14 cellular contexts compared by ENCODE assay signal in the genomic region with DNA sequence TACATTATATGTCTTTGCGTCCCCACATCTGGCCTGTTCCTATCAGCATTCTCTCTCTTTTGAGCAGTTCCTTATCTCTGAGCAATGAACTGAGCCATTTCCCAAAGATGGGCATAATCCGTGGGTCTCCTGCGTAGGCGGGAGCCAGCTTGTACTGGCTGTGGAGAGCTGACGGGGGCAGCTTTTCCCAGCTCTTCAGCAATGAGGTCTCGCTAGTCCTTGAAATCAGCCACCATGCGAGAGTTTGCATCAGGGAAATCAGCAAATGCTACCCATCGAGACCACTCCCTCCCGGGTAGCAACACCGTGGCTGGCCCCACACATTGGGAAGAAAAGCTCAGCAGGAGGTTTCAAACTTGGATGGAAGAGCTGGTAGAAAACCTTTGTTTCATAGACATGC. TPM values are rescaled to one million over a fixed set of nuclear protein-coding genes. Genes with fewer than 3 reads are reported as not detected.
DNase-seq lines count a peak whose midpoint lies in the region; ATAC-seq, FAIRE-seq and TF ChIP-seq lines count a peak whose summit lies in the region.
"Had no signal": no experiment of that assay in that cellular context is flagged by ENCODE, and none has a peak within 500 bp of the region (broad histone marks: within the 10 kb centered on the region; RNA-seq: fewer than 3 reads in every experiment).

No MANE protein-coding gene starts in this region.

- ATAC-seq in GM23338 (peak; percentile 80), HG02981 (IDR thresholded peaks at IDR 0.05; ENCODE audit: unreplicated experiment) (no peak)

- intact Hi-C loops in endothelial cell of umbilical vein (cut with micrococcal nuclease) = loop anchor here (2.0 to 5.0 kb wide), 4 partner anchors 180 to 1792 kb away; no protein-coding TSS in a partner anchor

- no peaks in the 10 kb centered on the region for H3K36me3 ChIP-seq in GM23338 (ENCODE audit: insufficient read depth)
- no peaks in the 10 kb centered on the region for H3K36me3 ChIP-seq in KMS-11 (ENCODE audit: insufficient read depth)
- H3K36me3 ChIP-seq in endothelial cell of umbilical vein (ENCODE audit: control insufficient read depth in 2 of 2, extremely low read depth in 1 of 2, insufficient read depth in 2 of 2, low read length in 2 of 2) = no peaks in the 10 kb centered on the region
- no peaks in the 10 kb centered on the region for H3K36me3 ChIP-seq in neural progenitor cell
- H3K36me3 ChIP-seq: lower lobe of right lung, upper lobe of left lung had no signal

- CTCF ChIA-PET in endothelial cell of umbilical vein (lab: Charles Lee) = interaction anchor here (1.2 to 7.1 kb wide), 3 partner anchors 26 to 315 kb away, joined by 3 to 53 read pairs (median 3); no protein-coding TSS in a partner anchor

- TF ChIP-seq CTCF in GM23338 (conservative IDR thresholded peaks at IDR 0.05; ENCODE audit: low read depth in 2 of 2) (peak in 1 of 2 experiments; percentile 16; a peak in 1 of 4 replicates), KMS-11 (conservative IDR thresholded peaks at IDR 0.05; ENCODE audit: low read depth, low read length) (no peak), endothelial cell of umbilical vein (IDR thresholded peaks at IDR 0.05; ENCODE audit: extremely low read depth in 1 of 2, insufficient read depth in 1 of 2, low read depth in 1 of 2, low read length in 2 of 2) (no peak), neural progenitor cell (IDR thresholded peaks at IDR 0.05) (no peak)

- H3K9me3 Mint-ChIP-seq in GM23338 (no peaks in the 10 kb centered on the region), neural progenitor cell (no peaks in the 10 kb centered on the region)
- H3K9me3 Mint-ChIP-seq: CD4-positive, CD25-positive, alpha-beta regulatory T cell had no signal

- no peaks in the 10 kb centered on the region for H3K27me3 ChIP-seq in GM23338 (ENCODE audit: insufficient read depth)
- H3K27me3 ChIP-seq in KMS-11 (ENCODE audit: insufficient read depth, low read depth) = no peaks in the 10 kb centered on the region
- peaks cover 0 to 3% of the 10 kb centered on the region in 2 experiments for H3K27me3 ChIP-seq in endothelial cell of umbilical vein (ENCODE audit: control insufficient read depth in 2 of 2, insufficient read depth in 2 of 2, low read length in 2 of 2)
- no peaks in the 10 kb centered on the region for H3K27me3 ChIP-seq in neural progenitor cell
- H3K27me3 ChIP-seq: upper lobe of left lung had no signal

- H3K4me3 ChIP-seq in GM23338 = peak overlapping the region; percentile 21; the same call in 1 of the 2 replicates
- H3K4me3 ChIP-seq in KMS-11 (IDR thresholded peaks at IDR 0.05; ENCODE audit: insufficient read depth, low read depth, low read length) = no peak overlapping the region
- no peak overlapping the region for H3K4me3 ChIP-seq in endothelial cell of umbilical vein (replicated peaks in 1 of 3; ENCODE audit: insufficient read depth in 1 of 3, low read depth in 1 of 3, low read length in 3 of 3)
- no peak overlapping the region for H3K4me3 ChIP-seq in neural progenitor cell
- H3K4me3 ChIP-seq: lower lobe of right lung, upper lobe of left lung had no signal

- H4K20me1 ChIP-seq in GM23338 (replicated peaks; ENCODE audit: insufficient read depth) = no peaks in the 10 kb centered on the region
- H4K20me1 ChIP-seq in KMS-11 (ENCODE audit: insufficient read depth) = no peaks in the 10 kb centered on the region
- no peaks in the 10 kb centered on the region for H4K20me1 ChIP-seq in endothelial cell of umbilical vein (replicated peaks; ENCODE audit: control insufficient read depth, extremely low read depth, insufficient read depth, low read length)
- no peaks in the 10 kb centered on the region for H4K20me1 ChIP-seq in neural progenitor cell (ENCODE audit: low read depth)

- peak; percentile 56 for DNase-seq in GM23338 (ENCODE audit: low spot score)
- DNase-seq in endothelial cell of umbilical vein (ENCODE audit: low read depth, low spot score) = no peak
- DNase-seq in neural progenitor cell (ENCODE audit: low spot score) = peak; percentile 20
- no peak for DNase-seq in NCI-H2171 (lab: John Stamatoyannopoulos, UW)
- DNase-seq in NAMALWA (ENCODE audit: low spot score) = no peak
- DNase-seq in CD1c-positive myeloid dendritic cell (ENCODE audit: extremely low spot score) = no peak
- DNase-seq: activated CD8-positive, alpha-beta memory T cell treated with anti-CD3 and anti-CD28 coated beads, Interleukin-2, amount 50 U/mL, for 48 hours; lower lobe of right lung; upper lobe of left lung had no signal

- H3K9me3 ChIP-seq in endothelial cell of umbilical vein (replicated peaks; ENCODE audit: control insufficient read depth, insufficient read depth, low read length) (no peaks in the 10 kb centered on the region), neural progenitor cell (ENCODE audit: low read depth) (no peaks in the 10 kb centered on the region)
- H3K9me3 ChIP-seq: lower lobe of right lung, upper lobe of left lung had no signal

- POLR2A ChIA-PET in endothelial cell of umbilical vein (lab: Charles Lee) = no interaction called here

- H3K9ac ChIP-seq in KMS-11 = no peak overlapping the region
- no peak overlapping the region for H3K9ac ChIP-seq in endothelial cell of umbilical vein (replicated peaks; ENCODE audit: extremely low read depth, insufficient read depth, low read length)
- no peak overlapping the region for H3K9ac ChIP-seq in neural progenitor cell

- H3K27ac Mint-ChIP-seq in GM23338 (peak overlapping the region; percentile 65; the same call in 1 of the 2 replicates), neural progenitor cell (peak overlapping the region; percentile 23)
- H3K27ac Mint-ChIP-seq: activated naive CD8-positive, alpha-beta T cell; CD4-positive, CD25-positive, alpha-beta regulatory T cell had no signal

- H3K9me2 ChIP-seq in GM23338 (ENCODE audit: insufficient read depth) = peaks cover 3% of the 10 kb centered on the region; the same call in 1 of the 2 replicates

- H2AFZ ChIP-seq in GM23338 (peak overlapping the region; percentile 79), KMS-11 (ENCODE audit: low read depth) (peak overlapping the region; percentile 64), endothelial cell of umbilical vein (ENCODE audit: low read depth, low read length) (peak overlapping the region; percentile 72), neural progenitor cell (replicated peaks) (peak overlapping the region; percentile 83)

- no peaks in the 10 kb centered on the region for H3K36me3 Mint-ChIP-seq in GM23338 (ENCODE audit: low read depth)
- H3K36me3 Mint-ChIP-seq in neural progenitor cell = no peaks in the 10 kb centered on the region
- H3K36me3 Mint-ChIP-seq: activated naive CD8-positive, alpha-beta T cell; CD4-positive, CD25-positive, alpha-beta regulatory T cell had no signal

- BruUV-seq in endothelial cell of umbilical vein (replicated peaks; lab: Mats Ljungman, UMichigan) = no TSS peak

- no peaks in the 10 kb centered on the region for H3K4me1 ChIP-seq in GM23338 (ENCODE audit: insufficient read depth)
- H3K4me1 ChIP-seq in KMS-11 (ENCODE audit: low read depth, poor library complexity, severe bottlenecking) = peaks cover 7% of the 10 kb centered on the region
- H3K4me1 ChIP-seq in endothelial cell of umbilical vein (ENCODE audit: control insufficient read depth, extremely low read depth, insufficient read depth, low read length) = no peaks in the 10 kb centered on the region
- H3K4me1 ChIP-seq in neural progenitor cell = peaks cover 5% of the 10 kb centered on the region

- no peaks in the 10 kb centered on the region for H3K79me2 ChIP-seq in GM23338 (replicated peaks; ENCODE audit: insufficient read depth)
- H3K79me2 ChIP-seq in KMS-11 (ENCODE audit: insufficient read depth, low read depth) = no peaks in the 10 kb centered on the region
- no peaks in the 10 kb centered on the region for H3K79me2 ChIP-seq in endothelial cell of umbilical vein (ENCODE audit: control insufficient read depth, insufficient read depth, low read length)
- H3K79me2 ChIP-seq in neural progenitor cell (ENCODE audit: low read depth) = no peaks in the 10 kb centered on the region

- H3K27ac ChIP-seq in GM23338 (ENCODE audit: low read depth) (no peak overlapping the region), KMS-11 (no peak overlapping the region), endothelial cell of umbilical vein (ENCODE audit: insufficient read depth, low read depth, low read length) (no peak overlapping the region), neural progenitor cell (no peak overlapping the region)
- H3K27ac ChIP-seq: lower lobe of right lung, upper lobe of left lung had no signal

- H3K4me2 ChIP-seq in GM23338 = peak overlapping the region; percentile 61
- H3K4me2 ChIP-seq in KMS-11 = peak overlapping the region; percentile 33
- H3K4me2 ChIP-seq in endothelial cell of umbilical vein (ENCODE audit: insufficient read depth, low read length) = no peak overlapping the region
- peak overlapping the region; percentile 23 for H3K4me2 ChIP-seq in neural progenitor cell

- H3K27me3 Mint-ChIP-seq in GM23338 (ENCODE audit: insufficient read depth, low read depth, poor library complexity) (no peaks in the 10 kb centered on the region), neural progenitor cell (ENCODE audit: insufficient read depth, low read depth) (peaks cover 6% of the 10 kb centered on the region)

- H3K4me3 Mint-ChIP-seq in GM23338 = 0 out of 3 replicates have a peak overlapping the region, but pooled peaks have one; percentile 27
- no peak overlapping the region for H3K4me3 Mint-ChIP-seq in neural progenitor cell
- H3K4me3 Mint-ChIP-seq: activated naive CD8-positive, alpha-beta T cell; CD4-positive, CD25-positive, alpha-beta regulatory T cell had no signal

- H3K4me1 Mint-ChIP-seq in GM23338 = peaks cover 7% of the 10 kb centered on the region; the same call in 2 of the 3 replicates
- peaks cover 20% of the 10 kb centered on the region for H3K4me1 Mint-ChIP-seq in neural progenitor cell

- H3K9me1 ChIP-seq in endothelial cell of umbilical vein (replicated peaks; ENCODE audit: control insufficient read depth, extremely low read depth, insufficient read depth, low read length) = no peaks in the 10 kb centered on the region

- H3F3A ChIP-seq in GM23338 (replicated peaks; ENCODE audit: low read depth) (no peaks in the 10 kb centered on the region), neural progenitor cell (ENCODE audit: low read depth) (no peaks in the 10 kb centered on the region)

- dilution Hi-C loops in endothelial cell of umbilical vein (cut with MboI; ENCODE audit: extremely low pct_ligation_motif_present, low sequenced_read_pairs) = no loop called here

- TF ChIP-seq POLR2A in endothelial cell of umbilical vein (IDR thresholded peaks at IDR 0.05; ENCODE audit: low read depth, low read length) = no peak

- FAIRE-seq in endothelial cell of umbilical vein (lab: Jason Lieb, UNC) = no peak

RNA-seq across cellular contexts. Expression of a gene that starts 51.9 kb away (rescaled TPM):
- total RNA-seq in GM23338 (2014; rRNA removed; shearing (Covaris generic)) = not detected in 2 replicates
- polyA plus RNA-seq in GM23338 (2016; fragmentation: Nextera tagmentation; extraction: Ambion mirVana) = not detected in 2 replicates
- not detected in 2 replicates for total RNA-seq in endothelial cell of umbilical vein
- polyA plus RNA-seq in endothelial cell of umbilical vein = not detected in 2 replicates
- not detected in 2 replicates for polyA plus RNA-seq in endothelial cell of umbilical vein (2011; cell fraction: cytosol; rRNA removed)
- polyA plus RNA-seq in endothelial cell of umbilical vein (2011; cell fraction: nucleus; rRNA removed) = not detected in 2 replicates
- not detected in 2 replicates for polyA plus RNA-seq in endothelial cell of umbilical vein (2012)
- polyA minus RNA-seq in endothelial cell of umbilical vein = not detected in 2 replicates
- not detected for polyA minus RNA-seq in endothelial cell of umbilical vein (2011; cell fraction: cytosol; rRNA and poly(A)+ RNA removed)
- polyA minus RNA-seq in endothelial cell of umbilical vein (2011; cell fraction: nucleus; rRNA and poly(A)+ RNA removed) = not detected in 2 replicates
- not detected in 2 replicates for total RNA-seq in neural progenitor cell (ENCODE audit: low replicate concordance)
- total RNA-seq: CD4-positive, CD25-positive, alpha-beta regulatory T cell had no signal
- polyA plus RNA-seq: CD4-positive, CD25-positive, alpha-beta regulatory T cell; neural cell had no signal

Comparison
In these comparisons a context has a peak if more than half of its experiments do, and no peak if none do; other contexts are left out.
1. DNase-seq: peak in GM23338 (single experiment) and neural progenitor cell (single experiment); none in endothelial cell of umbilical vein (single experiment), NCI-H2171 (single experiment), NAMALWA (single experiment) and CD1c-positive myeloid dendritic cell (single experiment).
2. Peak in every context shown above with its lines, with median percentiles within 50 percentile points of each other: H2AFZ ChIP-seq.